Comparison of ENCODE assay signal across 1 cellular context in genomic region chr7:100570954-100571828, GRCh38.
TF ChIP-seq lines count a peak whose summit lies in the region.

No MANE protein-coding gene starts in this region.

TF ChIP-seq in HepG2, 621 proteins besides CTCF, POLR2A, EP300 and RAD21 (continued from another document):
- TF ChIP-seq AHDC1 (CRISPR knock-in tag; IDR thresholded peaks at IDR 0.05; ENCODE audit: borderline replicate concordance) (no peak), ZNF557 (CRISPR knock-in tag; IDR thresholded peaks at IDR 0.05) (no peak), ZSCAN30 (CRISPR knock-in tag; IDR thresholded peaks at IDR 0.05) (no peak), ZNF354B (CRISPR knock-in tag; IDR thresholded peaks at IDR 0.05) (no peak; the same call in 1 of the 2 replicates), ZNF136 (CRISPR knock-in tag; IDR thresholded peaks at IDR 0.05; ENCODE audit: low read depth) (no peak), ZBTB21 (CRISPR knock-in tag; IDR thresholded peaks at IDR 0.05) (peak; percentile 38; the same call in 1 of the 2 replicates), RFX1 (IDR thresholded peaks at IDR 0.05) (no peak), MZF1 (CRISPR knock-in tag; IDR thresholded peaks at IDR 0.05; ENCODE audit: borderline replicate concordance) (no peak), DNMT3B (CRISPR knock-in tag; conservative IDR thresholded peaks at IDR 0.05) (no peak), CHD2 (IDR thresholded peaks at IDR 0.05; ENCODE audit: low read depth, low read length) (no peak; the same call in 1 of the 2 replicates), SAFB2 (CRISPR knock-in tag; IDR thresholded peaks at IDR 0.05; ENCODE audit: borderline replicate concordance, low read depth) (no peak), POLR2AphosphoS5 (IDR thresholded peaks at IDR 0.05; ENCODE audit: low read depth, low read length) (peak; percentile 46; the same call in 1 of the 2 replicates), ZBTB34 (CRISPR knock-in tag; IDR thresholded peaks at IDR 0.05) (no peak)
